ENCODE assay signal across 30 cellular contexts in the genomic region with DNA sequence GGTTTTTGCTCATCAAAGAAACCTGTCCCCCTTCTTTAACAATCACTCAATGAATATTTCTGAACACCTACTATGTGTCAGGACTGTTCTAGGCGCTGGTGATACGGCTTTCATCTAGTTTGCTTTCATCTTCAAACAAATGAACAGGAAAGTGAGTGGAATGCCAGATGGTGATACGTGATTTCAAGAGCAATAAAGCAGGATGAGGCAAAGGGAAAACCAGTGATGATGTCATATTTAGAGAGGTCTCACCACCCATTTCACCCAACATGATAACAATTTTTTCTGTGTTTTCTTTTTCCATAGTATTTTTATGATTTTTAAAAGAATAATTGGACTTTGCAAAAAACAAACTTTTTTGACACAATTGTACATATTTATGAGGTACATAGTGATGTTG. TPM values are rescaled to one million over a fixed set of nuclear protein-coding genes. Genes with fewer than 3 reads are reported as not detected.
"Had no signal": no experiment of that assay in that cellular context is flagged by ENCODE, and none has a peak within 500 bp of the region (broad histone marks: within the 10 kb centered on the region; RNA-seq: fewer than 3 reads in every experiment).

No MANE protein-coding gene starts in this region.

- H3K4me3 ChIP-seq: ascending aorta, cardiac muscle cell, SJSA1 had no signal

- H3K4me2 ChIP-seq: SK-N-SH had no signal

- H3K9ac ChIP-seq: SK-N-SH had no signal

- H3K9me3 ChIP-seq: ascending aorta, SJSA1, SK-N-SH had no signal

- H3K27me3 ChIP-seq: ascending aorta had no signal

- H3K36me3 ChIP-seq: ascending aorta, cardiac muscle cell, SJSA1 had no signal

- DNase-seq: activated CD4-positive, alpha-beta T cell treated with anti-CD3 and anti-CD28 coated beads, Interleukin-2, amount 10 ng/mL, durations not matched to agents 24 days and 14 days; activated CD4-positive, alpha-beta T cell treated with anti-CD3 and anti-CD28 coated beads, Interleukin-2, amount 50 U/mL, for 4 hours; activated CD8-positive, alpha-beta T cell treated with anti-CD3 and anti-CD28 coated beads for 36 hours; activated effector memory CD4-positive, alpha-beta T cell treated with anti-CD3 and anti-CD28 coated beads, Interleukin-2, amount 50 U/mL, for 16 hours; activated naive CD4-positive, alpha-beta T cell; activated naive CD4-positive, alpha-beta T cell treated with anti-CD3 and anti-CD28 coated beads, Interleukin-2, amount 50 U/mL, for 16 hours; activated naive CD8-positive, alpha-beta T cell treated with anti-CD3 and anti-CD28 coated beads for 36 hours; activated T-cell treated with anti-CD3 and anti-CD28 coated beads, Interleukin-2, amount 50 U/mL, for 1 hour; activated T-cell treated with anti-CD3 and anti-CD28 coated beads, Interleukin-2, amount 50 U/mL, for 72 hours; amygdala; Kasumi-1; KG1; MM.1S; MV-4-11; NCI-H1092; NCI-H1436 treated with DMSO at 0.1 percent for 48 hours; NCI-H1694 treated with DMSO at 0.1 percent for 48 hours; NCI-H226; NCI-H446 treated with DMSO at 0.1 percent for 48 hours; NCI-H526; NCI-H774; SK-N-SH had no signal

- ATAC-seq: activated CD8-positive, alpha-beta T cell treated with anti-CD3 and anti-CD28 coated beads for 36 hours; activated T-cell treated with anti-CD3 and anti-CD28 coated beads, Interleukin-2, amount 50 U/mL, for 72 hours; activated T-helper 17 cell treated with anti-CD3 and anti-CD28 coated beads, Interleukin-2, amount 50 U/mL, for 72 hours; Panc1 had no signal

- H3K4me1 ChIP-seq: ascending aorta had no signal

- H3K27ac ChIP-seq: ascending aorta, cardiac muscle cell, SJSA1 had no signal

- FAIRE-seq: TTC549 had no signal

RNA-seq across cellular contexts. Expression of a gene that starts 11.3 kb away (rescaled TPM):
- total RNA-seq: activated T-helper 17 cell treated with anti-CD3 and anti-CD28 coated beads, Interleukin-2, amount 50 U/mL, for 72 hours had no signal
- polyA plus RNA-seq: cardiac muscle cell had no signal

RNA-seq across cellular contexts. Expression of a gene that starts 26.7 kb away (rescaled TPM):
- total RNA-seq: activated CD4-positive, alpha-beta T cell treated with anti-CD3 and anti-CD28 coated beads, Interleukin-2, amount 10 ng/mL, durations not matched to agents 24 days and 14 days; activated CD8-positive, alpha-beta memory T cell treated with anti-CD3 and anti-CD28 coated beads for 36 hours; activated CD8-positive, alpha-beta T cell treated with anti-CD3 and anti-CD28 coated beads for 36 hours; activated naive CD8-positive, alpha-beta T cell treated with anti-CD3 and anti-CD28 coated beads for 36 hours; activated T-cell treated with anti-CD3 and anti-CD28 coated beads, Interleukin-2, amount 50 U/mL, for 72 hours; activated T-helper 17 cell treated with anti-CD3 and anti-CD28 coated beads, Interleukin-2, amount 50 U/mL, for 72 hours; ascending aorta; chondrocyte; SJSA1 had no signal
- polyA plus RNA-seq: cardiac muscle cell, SK-N-SH had no signal
